Comparison of ENCODE assay signal across 31 cellular contexts in the genomic region with DNA sequence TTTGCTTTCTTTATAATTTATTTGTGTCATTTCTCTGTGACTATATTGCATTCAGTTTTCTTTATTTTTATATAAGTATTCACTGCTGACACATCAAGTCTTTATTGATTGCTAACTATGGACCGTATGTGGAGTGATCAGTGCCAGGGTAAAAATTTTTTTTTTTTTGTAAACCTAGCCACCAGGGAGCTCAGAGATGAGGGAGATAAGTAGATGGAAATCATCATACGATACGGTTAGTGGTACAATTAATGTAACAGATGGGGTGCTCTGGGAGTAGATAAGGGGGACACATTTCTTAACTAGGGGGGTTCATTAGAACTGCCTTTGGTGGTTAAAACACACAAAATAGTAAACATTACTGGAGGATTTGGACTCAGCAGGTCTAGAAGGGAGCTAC.
"Had no signal": no experiment of that assay in that cellular context is flagged by ENCODE, and none has a peak within 500 bp of the region (broad histone marks: within the 10 kb centered on the region; RNA-seq: fewer than 3 reads in every experiment).

No MANE protein-coding gene starts in this region.

- H3K4me3 Mint-ChIP-seq: natural killer cell; nephron; neural progenitor cell; stimulated activated memory B cell treated with anti-CD40 and anti-IgM and Interleukin-4, amounts not matched to agents 10 μg/mL and 1 μg/mL and 100 μg/mL, for 72 hours; stimulated activated naive CD8-positive, alpha-beta T cell treated with anti-CD3 and anti-CD28 coated beads, Interleukin-15, amount 100 ng/mL, for 72 hours; type B pancreatic cell had no signal

- H2AFZ ChIP-seq: neural progenitor cell, parathyroid adenoma had no signal

- H3K4me1 Mint-ChIP-seq: natural killer cell; nephron; neural progenitor cell; stimulated activated memory B cell treated with anti-CD40 and anti-IgM and Interleukin-4, amounts not matched to agents 10 μg/mL and 1 μg/mL and 100 μg/mL, for 72 hours; stimulated activated naive CD8-positive, alpha-beta T cell treated with anti-CD3 and anti-CD28 coated beads, Interleukin-15, amount 100 ng/mL, for 72 hours had no signal

- H3K4me3 ChIP-seq: neural progenitor cell, ovary, psoas muscle, right lobe of liver, sigmoid colon, spleen, suprapubic skin, testis, tibial artery, transverse colon, upper lobe of right lung, uterus had no signal

- H3K9ac ChIP-seq: neural progenitor cell, parathyroid adenoma had no signal

- ATAC-seq: natural killer cell; psoas muscle; right cardiac atrium; right lobe of liver; stimulated activated memory B cell treated with anti-CD40 and anti-IgM and Interleukin-4, amounts not matched to agents 10 μg/mL and 1 μg/mL and 100 μg/mL, for 72 hours; stimulated activated naive CD8-positive, alpha-beta T cell treated with anti-CD3 and anti-CD28 coated beads, Interleukin-15, amount 100 ng/mL, for 72 hours; stimulated activated naive CD8-positive, alpha-beta T cell treated with anti-CD3 and anti-CD28 coated beads, Interleukin-15, Interleukin-2, amounts not matched to agents 100 U/mL and 50 U/mL, for 24 hours; upper lobe of right lung had no signal

- H3K4me1 ChIP-seq: psoas muscle, right lobe of liver, sigmoid colon, spleen, suprapubic skin, tibial artery, transverse colon, upper lobe of right lung, uterus had no signal

- H3K9me3 Mint-ChIP-seq: natural killer cell; nephron; neural progenitor cell; stimulated activated memory B cell treated with anti-CD40 and anti-IgM and Interleukin-4, amounts not matched to agents 10 μg/mL and 1 μg/mL and 100 μg/mL, for 72 hours; stimulated activated naive CD8-positive, alpha-beta T cell treated with anti-CD3 and anti-CD28 coated beads, Interleukin-15, amount 100 ng/mL, for 72 hours; type B pancreatic cell had no signal

- DNase-seq: natural killer cell; occipital lobe; ovary; posterior cingulate gyrus; psoas muscle; right cardiac atrium; right lobe of liver; sigmoid colon; small intestine; spleen; stimulated activated CD4-positive, alpha-beta T cell treated with anti-CD3 and anti-CD28 coated beads, Interleukin-12 subunit alpha, Interleukin-12 subunit beta, amount 100 ng/mL, for 4 hours; stimulated activated CD4-positive, alpha-beta T cell treated with anti-CD3 and anti-CD28 coated beads, Interleukin-1b, Interleukin-23, amount 100 ng/mL, for 48 hours; stimulated activated CD4-positive, alpha-beta T cell treated with anti-CD3 and anti-CD28 coated beads, Interleukin-4, amount 100 ng/mL, for 1 hour; stimulated activated CD4-positive, alpha-beta T cell treated with anti-CD3 and anti-CD28 coated beads, Interleukin-4, amount 100 ng/mL, for 4 hours; stimulated activated CD8-positive, alpha-beta memory T cell treated with anti-CD3 and anti-CD28 coated beads, Interleukin-4, amount 100 ng/mL, for 48 hours; stimulated activated naive CD4-positive, alpha-beta T cell; stimulated activated naive CD8-positive, alpha-beta T cell treated with anti-CD3 and anti-CD28 coated beads, Interleukin-15, amount 100 ng/mL, for 72 hours; stimulated activated naive CD8-positive, alpha-beta T cell treated with anti-CD3 and anti-CD28 coated beads, Interleukin-15, Interleukin-2, amounts not matched to agents 100 U/mL and 50 U/mL, for 24 hours; substantia nigra; testis; tibial artery; transverse colon; upper lobe of right lung; uterus had no signal

- H3K79me2 ChIP-seq: parathyroid adenoma had no signal

- H3K27me3 ChIP-seq: neural progenitor cell, ovary, right lobe of liver, sigmoid colon, spleen, suprapubic skin, testis, tibial artery, transverse colon, upper lobe of right lung, uterus had no signal

- H3K36me3 Mint-ChIP-seq: natural killer cell, type B pancreatic cell had no signal

- H3K9me3 ChIP-seq: ovary, psoas muscle, right lobe of liver, sigmoid colon, spleen, suprapubic skin, testis, tibial artery, transverse colon, upper lobe of right lung, uterus had no signal

- H3K27ac Mint-ChIP-seq: natural killer cell; neural progenitor cell; stimulated activated memory B cell treated with anti-CD40 and anti-IgM and Interleukin-4, amounts not matched to agents 10 μg/mL and 1 μg/mL and 100 μg/mL, for 72 hours; stimulated activated naive CD8-positive, alpha-beta T cell treated with anti-CD3 and anti-CD28 coated beads, Interleukin-15, amount 100 ng/mL, for 72 hours; type B pancreatic cell had no signal

- H3K36me3 ChIP-seq: ovary, uterus had no signal

- H3K27me3 Mint-ChIP-seq: progenitor cell of endocrine pancreas; stimulated activated memory B cell treated with anti-CD40 and anti-IgM and Interleukin-4, amounts not matched to agents 10 μg/mL and 1 μg/mL and 100 μg/mL, for 72 hours; stimulated activated naive CD8-positive, alpha-beta T cell treated with anti-CD3 and anti-CD28 coated beads, Interleukin-15, amount 100 ng/mL, for 72 hours; type B pancreatic cell had no signal

- H3K4me2 ChIP-seq: neural progenitor cell had no signal

- H3K27ac ChIP-seq: neural progenitor cell, ovary, parathyroid adenoma, psoas muscle, right lobe of liver, sigmoid colon, spleen, suprapubic skin, testis, tibial artery, transverse colon, upper lobe of right lung, uterus had no signal
